ENCODE assay signal across 11 cellular contexts in the genomic region with DNA sequence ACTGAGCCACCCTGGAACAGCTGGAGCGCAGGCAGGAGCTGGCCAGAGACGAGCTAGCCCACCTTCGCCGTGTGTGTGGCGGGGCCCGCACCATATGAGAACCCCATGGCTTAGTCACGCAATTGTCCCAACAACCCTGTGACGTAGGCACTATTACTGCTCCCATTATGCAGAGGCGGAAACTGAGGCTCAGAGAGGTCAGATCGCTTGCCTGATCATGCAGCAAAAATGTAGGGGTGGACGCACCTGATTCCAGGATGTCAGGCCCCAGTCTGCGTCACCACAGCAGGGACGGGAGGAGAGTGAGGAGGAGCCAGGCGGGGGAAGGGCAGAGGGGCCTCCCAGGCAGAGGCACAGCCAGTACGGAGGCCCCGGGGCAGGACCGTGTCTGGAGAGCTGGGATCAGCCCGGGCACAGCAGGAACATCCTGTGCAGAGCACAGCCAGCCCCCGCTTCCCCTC. TPM values are rescaled to one million over a fixed set of nuclear protein-coding genes. Genes with fewer than 3 reads are reported as not detected.
A peak's percentile ranks its signal among the peaks of the same experiment; 100 is the strongest.
DNase-seq lines count a peak whose midpoint lies in the region; TF ChIP-seq lines count a peak whose summit lies in the region.
"Had no signal": no experiment of that assay in that cellular context is flagged by ENCODE, and none has a peak within 500 bp of the region (broad histone marks: within the 10 kb centered on the region; RNA-seq: fewer than 3 reads in every experiment).

No MANE protein-coding gene starts in this region.

- H2BK12ac ChIP-seq in mesenchymal stem cell (ENCODE audit: low read length in 2 of 2): peak overlapping the region; percentile 75 to 99

- peaks cover 19% of the 10 kb centered on the region for H3K36me3 Mint-ChIP-seq in activated CD4-positive, alpha-beta T cell treated with anti-CD3 and anti-CD28 coated beads, Interleukin-2, amount 10 ng/mL, durations not matched to agents 24 days and 14 days (ENCODE audit: low read depth)

- H3K36me3 ChIP-seq in mesenchymal stem cell (ENCODE audit: control insufficient read depth in 1 of 2, insufficient read depth in 2 of 2, low read depth in 1 of 2, low read length in 2 of 2): peaks cover 20 to 38% of the 10 kb centered on the region in 2 experiments

- WGBS in mesenchymal stem cell: 29% methylated on average over 17 of the region's 19 CpGs

- no peaks in the 10 kb centered on the region for H3K9me3 Mint-ChIP-seq in activated CD4-positive, alpha-beta T cell treated with anti-CD3 and anti-CD28 coated beads, Interleukin-2, amount 10 ng/mL, durations not matched to agents 24 days and 14 days

- H3K4me1 ChIP-seq in mesenchymal stem cell (ENCODE audit: control insufficient read depth, insufficient read depth, low read depth, low read length): peaks cover 63% of the 10 kb centered on the region

- no peaks in the 10 kb centered on the region for H3K27me3 ChIP-seq in mesenchymal stem cell (ENCODE audit: control insufficient read depth in 1 of 2, insufficient read depth in 1 of 2, low read length in 2 of 2)

- peak overlapping the region in 1 of 2 experiments; percentile 16 for H3K23ac ChIP-seq in mesenchymal stem cell (ENCODE audit: low read length in 2 of 2)

- H3K4ac ChIP-seq in mesenchymal stem cell (ENCODE audit: low read depth in 1 of 2, low read length in 2 of 2): peak overlapping the region; percentile 39 to 92

- H2AK5ac ChIP-seq in mesenchymal stem cell (ENCODE audit: low read length, severe bottlenecking): peak overlapping the region; percentile 100

- H4K91ac ChIP-seq in mesenchymal stem cell (ENCODE audit: low read length): peak overlapping the region; percentile 95

- no peak overlapping the region for H3K4me3 Mint-ChIP-seq in activated CD4-positive, alpha-beta T cell treated with anti-CD3 and anti-CD28 coated beads, Interleukin-2, amount 10 ng/mL, durations not matched to agents 24 days and 14 days

- peak; percentile 44 to 54 for DNase-seq in NCI-H2081 (lab: John Stamatoyannopoulos, UW)
- no peak for DNase-seq in NCI-H2081 treated with DMSO at 0.1 percent for 48 hours (lab: John Stamatoyannopoulos, UW)
- DNase-seq in fibroblast of villous mesenchyme (ENCODE audit: low read depth): peak; percentile 85
- peak; percentile 90 for DNase-seq in mesenchymal stem cell
- DNase-seq in AG20443 (ENCODE audit: low spot score): no peak
- DNase-seq in activated gamma-delta T cell (lab: John Stamatoyannopoulos, UW): no peak
- DNase-seq in DMS153 (lab: John Stamatoyannopoulos, UW): no peak
- no peak for DNase-seq in activated CD4-positive, alpha-beta T cell treated with anti-CD3 and anti-CD28 coated beads, Interleukin-2, amount 10 ng/mL, durations not matched to agents 24 days and 14 days
- DNase-seq: activated gamma-delta T cell treated with Interleukin-2 at 50 U/mL for 16 hours, mammary epithelial cell had no signal

- H3K4me1 Mint-ChIP-seq in activated CD4-positive, alpha-beta T cell treated with anti-CD3 and anti-CD28 coated beads, Interleukin-2, amount 10 ng/mL, durations not matched to agents 24 days and 14 days: peaks cover 11% of the 10 kb centered on the region

- peaks cover 14% of the 10 kb centered on the region for H3K79me1 ChIP-seq in mesenchymal stem cell (replicated peaks; ENCODE audit: low read length, poor library complexity, severe bottlenecking)

- H3K9ac ChIP-seq in mesenchymal stem cell (ENCODE audit: low read length): no peak overlapping the region

- H3K18ac ChIP-seq in mesenchymal stem cell (ENCODE audit: low read depth in 1 of 2, low read length in 2 of 2): peak overlapping the region; percentile 85 to 98

- H3K27ac ChIP-seq in mesenchymal stem cell (ENCODE audit: low read length, poor library complexity, severe bottlenecking): peak overlapping the region; percentile 98
- H3K27ac ChIP-seq: 22Rv1 had no signal

- no peak overlapping the region for H2AFZ ChIP-seq in mesenchymal stem cell (ENCODE audit: low read depth, low read length)

- H3K14ac ChIP-seq in mesenchymal stem cell (ENCODE audit: low read length in 2 of 2): peak overlapping the region in 1 of 2 experiments; percentile 63

- H3K4me3 ChIP-seq in fibroblast of villous mesenchyme (ENCODE audit: low read depth, low read length) (no peak overlapping the region), mesenchymal stem cell (ENCODE audit: insufficient read depth in 1 of 2, low read depth in 1 of 2, low read length in 2 of 2) (no peak overlapping the region)

- peak overlapping the region; percentile 92 for H4K8ac ChIP-seq in mesenchymal stem cell (ENCODE audit: low read length)

- H3K27ac Mint-ChIP-seq in activated CD4-positive, alpha-beta T cell treated with anti-CD3 and anti-CD28 coated beads, Interleukin-2, amount 10 ng/mL, durations not matched to agents 24 days and 14 days: no peak overlapping the region

- no peaks in the 10 kb centered on the region for H3K27me3 Mint-ChIP-seq in activated CD4-positive, alpha-beta T cell treated with anti-CD3 and anti-CD28 coated beads, Interleukin-2, amount 10 ng/mL, durations not matched to agents 24 days and 14 days

- TF ChIP-seq CTCF in fibroblast of villous mesenchyme (IDR thresholded peaks at IDR 0.05; ENCODE audit: insufficient read depth, low read depth, low read length): no peak

- peak overlapping the region; percentile 39 for H2BK15ac ChIP-seq in mesenchymal stem cell (ENCODE audit: low read depth, poor library complexity, severe bottlenecking)

- peaks cover 5% of the 10 kb centered on the region for H3K9me3 ChIP-seq in mesenchymal stem cell (ENCODE audit: control insufficient read depth, low read length)

- intact Hi-C loops in activated CD4-positive, alpha-beta T cell treated with anti-CD3 and anti-CD28 coated beads, Interleukin-2, amount 10 ng/mL, durations not matched to agents 24 days and 14 days (cut with micrococcal nuclease): no loop called here

- H3K4me2 ChIP-seq in mesenchymal stem cell (ENCODE audit: low read length, poor library complexity, severe bottlenecking): no peak overlapping the region

- peak overlapping the region; percentile 75 for H2BK5ac ChIP-seq in mesenchymal stem cell (ENCODE audit: low read depth, low read length, poor library complexity, severe bottlenecking)

- H2BK120ac ChIP-seq in mesenchymal stem cell (ENCODE audit: low read depth, low read length): no peak overlapping the region

RNA-seq across cellular contexts. Expression of a gene that starts 16.8 kb away (rescaled TPM):
- 40.6 and 46.2 TPM in 2 replicates for total RNA-seq in fibroblast of villous mesenchyme
- 52.2 TPM for polyA plus RNA-seq in mesenchymal stem cell (2013, experiment 1 of 2)
- polyA plus RNA-seq in mesenchymal stem cell (2013, experiment 2 of 2): 51.8 TPM
- 21.4 and 22.5 TPM in 2 replicates for total RNA-seq in activated CD4-positive, alpha-beta T cell treated with anti-CD3 and anti-CD28 coated beads, Interleukin-2, amount 10 ng/mL, durations not matched to agents 24 days and 14 days

RNA-seq across cellular contexts. Expression of a gene that starts 24.7 kb away (rescaled TPM):
- total RNA-seq in fibroblast of villous mesenchyme: not detected in 2 replicates
- not detected for polyA plus RNA-seq in mesenchymal stem cell (2013, experiment 1 of 2)
- not detected for polyA plus RNA-seq in mesenchymal stem cell (2013, experiment 2 of 2)
- total RNA-seq in activated CD4-positive, alpha-beta T cell treated with anti-CD3 and anti-CD28 coated beads, Interleukin-2, amount 10 ng/mL, durations not matched to agents 24 days and 14 days: 0.09 TPM in 1 of 2 replicates, not detected in the other

RNA-seq across cellular contexts. Expression of a gene that starts 56.8 kb away (rescaled TPM):
- 17.7 and 24.8 TPM in 2 replicates for total RNA-seq in fibroblast of villous mesenchyme
- 16.6 TPM for polyA plus RNA-seq in mesenchymal stem cell (2013, experiment 1 of 2)
- 16.4 TPM for polyA plus RNA-seq in mesenchymal stem cell (2013, experiment 2 of 2)
- 37.4 and 39.6 TPM in 2 replicates for total RNA-seq in activated CD4-positive, alpha-beta T cell treated with anti-CD3 and anti-CD28 coated beads, Interleukin-2, amount 10 ng/mL, durations not matched to agents 24 days and 14 days

Comparison
In these comparisons a context has a peak if more than half of its experiments do, and no peak if none do; other contexts are left out.
1. DNase-seq: peak in NCI-H2081 (2 of 2), fibroblast of villous mesenchyme (single experiment) and mesenchymal stem cell (single experiment); none in NCI-H2081 treated with DMSO at 0.1 percent for 48 hours (single experiment), AG20443 (single experiment), activated gamma-delta T cell (single experiment), DMS153 (single experiment) and activated CD4-positive, alpha-beta T cell treated with anti-CD3 and anti-CD28 coated beads, Interleukin-2, amount 10 ng/mL, durations not matched to agents 24 days and 14 days (single experiment).